In the genomic region with DNA sequence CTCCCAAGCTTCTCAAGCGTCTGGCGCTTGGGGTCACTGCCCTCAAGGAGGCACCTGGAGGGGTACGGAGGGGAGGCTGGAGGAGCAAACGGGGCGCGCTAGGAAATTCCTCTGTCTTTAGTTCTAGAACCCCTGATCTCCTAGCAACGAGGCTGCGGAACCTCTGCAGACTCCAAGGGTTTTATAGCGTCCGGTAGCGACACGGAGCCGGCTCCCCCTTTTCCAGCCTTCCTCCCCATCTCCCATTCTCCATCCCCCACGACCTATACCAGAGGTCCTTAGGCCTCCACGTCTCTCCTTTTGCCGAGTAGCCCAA, we compare ENCODE assay signal across 8 cellular contexts. TPM values are rescaled to one million over a fixed set of nuclear protein-coding genes. Genes with fewer than 3 reads are reported as not detected.
DNase-seq lines count a peak whose midpoint lies in the region; ATAC-seq and TF ChIP-seq lines count a peak whose summit lies in the region.

No MANE protein-coding gene starts in this region.

- TF ChIP-seq CTCF in hepatocyte (IDR thresholded peaks at IDR 0.05; ENCODE audit: poor library complexity) (no peak), stomach (IDR thresholded peaks at IDR 0.05) (no peak)

- no peaks in the 10 kb centered on the region for H4K20me1 ChIP-seq in hepatocyte (ENCODE audit: insufficient read depth, poor library complexity, severe bottlenecking)

- no peaks in the 10 kb centered on the region for H3K9me3 Mint-ChIP-seq in T-helper 1 cell treated with Interleukin-12 subunit alpha and Interleukin-12 subunit beta and Interleukin-4 antibody, amounts not matched to agents 30 μg/mL and 1 μg/mL, for 36 hours
- no peaks in the 10 kb centered on the region for H3K9me3 Mint-ChIP-seq in activated T-helper 1 cell treated with anti-CD3 and anti-CD28 coated beads, Interleukin-12 subunit alpha, Interleukin-12 subunit beta, Interleukin-2, Interleukin-4 antibody, amounts not matched to agents 30 ng/mL and 10 ng/mL and 1 ng/mL, durations not matched to agents 14 hours and 24 hours and 36 hours

- H3K4me3 ChIP-seq in hepatocyte (no peak overlapping the region), stomach (peak overlapping the region; percentile 94 to 99 (median 98))

- H3K27me3 ChIP-seq in hepatocyte, result no peaks in the 10 kb centered on the region
- no peaks in the 10 kb centered on the region for H3K27me3 ChIP-seq in stomach

- no peak overlapping the region for H2AFZ ChIP-seq in hepatocyte

- ATAC-seq in GM18505 (IDR thresholded peaks at IDR 0.05; ENCODE audit: unreplicated experiment), result no peak

- H3K9me3 ChIP-seq in hepatocyte (ENCODE audit: low read depth) (no peaks in the 10 kb centered on the region), stomach (no peaks in the 10 kb centered on the region)

- H3K36me3 ChIP-seq in hepatocyte (replicated peaks; ENCODE audit: insufficient read depth, low read depth) (no peaks in the 10 kb centered on the region), stomach (peaks cover 20 to 28% (median 26%) of the 10 kb centered on the region in 4 donors)

- TF ChIP-seq POLR2A in stomach (IDR thresholded peaks at IDR 0.05) (no peak), GM18505 (IDR thresholded peaks at IDR 0.05; ENCODE audit: borderline replicate concordance, extremely low read depth, insufficient read depth, insufficient read length) (no peak)

- H3K4me1 ChIP-seq in hepatocyte (ENCODE audit: insufficient read depth) (peaks cover 15% of the 10 kb centered on the region), stomach (peaks cover 15 to 42% (median 34%) of the 10 kb centered on the region in 4 donors)

- no peak overlapping the region for H3K27ac ChIP-seq in hepatocyte
- H3K27ac ChIP-seq in stomach, result peak overlapping the region; percentile 85 to 96 (median 92)

- H3K4me2 ChIP-seq in hepatocyte, result peak overlapping the region; percentile 63

- H3K9me2 ChIP-seq in hepatocyte (replicated peaks; ENCODE audit: insufficient read depth), result no peaks in the 10 kb centered on the region

- no peaks in the 10 kb centered on the region for H3K27me3 Mint-ChIP-seq in T-helper 1 cell treated with Interleukin-12 subunit alpha and Interleukin-12 subunit beta and Interleukin-4 antibody, amounts not matched to agents 30 μg/mL and 1 μg/mL, for 36 hours (ENCODE audit: low read depth)
- H3K27me3 Mint-ChIP-seq in activated T-helper 1 cell treated with anti-CD3 and anti-CD28 coated beads, Interleukin-12 subunit alpha, Interleukin-12 subunit beta, Interleukin-2, Interleukin-4 antibody, amounts not matched to agents 30 ng/mL and 10 ng/mL and 1 ng/mL, durations not matched to agents 14 hours and 24 hours and 36 hours (ENCODE audit: insufficient read depth), result no peaks in the 10 kb centered on the region

- H3K36me3 Mint-ChIP-seq in T-helper 1 cell treated with Interleukin-12 subunit alpha and Interleukin-12 subunit beta and Interleukin-4 antibody, amounts not matched to agents 30 μg/mL and 1 μg/mL, for 36 hours (ENCODE audit: low read depth), result peaks cover 16% of the 10 kb centered on the region
- H3K36me3 Mint-ChIP-seq in activated T-helper 1 cell treated with anti-CD3 and anti-CD28 coated beads, Interleukin-12 subunit alpha, Interleukin-12 subunit beta, Interleukin-2, Interleukin-4 antibody, amounts not matched to agents 30 ng/mL and 10 ng/mL and 1 ng/mL, durations not matched to agents 14 hours and 24 hours and 36 hours (ENCODE audit: low read depth), result peaks cover 15% of the 10 kb centered on the region

- TF ChIP-seq EP300 in stomach (IDR thresholded peaks at IDR 0.05), result no peak

- H3K27ac Mint-ChIP-seq in T-helper 1 cell treated with Interleukin-12 subunit alpha and Interleukin-12 subunit beta and Interleukin-4 antibody, amounts not matched to agents 30 μg/mL and 1 μg/mL, for 36 hours, result peak overlapping the region; percentile 98
- peak overlapping the region; percentile 100 for H3K27ac Mint-ChIP-seq in activated T-helper 1 cell treated with anti-CD3 and anti-CD28 coated beads, Interleukin-12 subunit alpha, Interleukin-12 subunit beta, Interleukin-2, Interleukin-4 antibody, amounts not matched to agents 30 ng/mL and 10 ng/mL and 1 ng/mL, durations not matched to agents 14 hours and 24 hours and 36 hours

- DNase-seq in T-helper 1 cell (no peak), hepatocyte (ENCODE audit: low spot score) (no peak), stomach (no peak), glomerular visceral epithelial cell (ENCODE audit: extremely low spot score) (no peak), Ammon's horn (ENCODE audit: low spot score) (no peak)
- DNase-seq in activated T-helper 1 cell treated with anti-CD3 and anti-CD28 coated beads, Interleukin-12 subunit alpha, Interleukin-12 subunit beta, Interleukin-2, Interleukin-4 antibody, amounts not matched to agents 30 ng/mL and 10 ng/mL and 1 ng/mL, durations not matched to agents 14 hours and 24 hours and 36 hours (ENCODE audit: low spot score), result no peak

- 39% methylated on average over 16 of the region's 16 CpGs for WGBS in hepatocyte (ENCODE audit: low lambda C conversion rate, missing lambda C conversion rate)
- WGBS in stomach, 5 donors, result 33 to 52% (median 36%) methylated on average over 11 to 16 of the region's 16 CpGs

- peaks cover 12% of the 10 kb centered on the region for H3K4me1 Mint-ChIP-seq in T-helper 1 cell treated with Interleukin-12 subunit alpha and Interleukin-12 subunit beta and Interleukin-4 antibody, amounts not matched to agents 30 μg/mL and 1 μg/mL, for 36 hours (ENCODE audit: low read depth)
- peaks cover 24% of the 10 kb centered on the region for H3K4me1 Mint-ChIP-seq in activated T-helper 1 cell treated with anti-CD3 and anti-CD28 coated beads, Interleukin-12 subunit alpha, Interleukin-12 subunit beta, Interleukin-2, Interleukin-4 antibody, amounts not matched to agents 30 ng/mL and 10 ng/mL and 1 ng/mL, durations not matched to agents 14 hours and 24 hours and 36 hours (ENCODE audit: low read depth)

- intact Hi-C loops in activated T-helper 1 cell treated with anti-CD3 and anti-CD28 coated beads, Interleukin-12 subunit alpha, Interleukin-12 subunit beta, Interleukin-2, Interleukin-4 antibody, amounts not matched to agents 30 ng/mL and 10 ng/mL and 1 ng/mL, durations not matched to agents 14 hours and 24 hours and 36 hours (cut with micrococcal nuclease), result loop anchor here (1.0 to 10.0 kb wide), 17 partner anchors 14 to 1209 kb away; a partner anchor contains a TSS
- intact Hi-C loops in stomach (cut with DNase I; ENCODE audit: low total_unique reads), result loop anchor here (10.0 kb wide), 1 partner anchor 161 kb away; a partner anchor contains a TSS

- peak overlapping the region; percentile 78 for H3K4me3 Mint-ChIP-seq in T-helper 1 cell treated with Interleukin-12 subunit alpha and Interleukin-12 subunit beta and Interleukin-4 antibody, amounts not matched to agents 30 μg/mL and 1 μg/mL, for 36 hours
- peak overlapping the region; percentile 81 for H3K4me3 Mint-ChIP-seq in activated T-helper 1 cell treated with anti-CD3 and anti-CD28 coated beads, Interleukin-12 subunit alpha, Interleukin-12 subunit beta, Interleukin-2, Interleukin-4 antibody, amounts not matched to agents 30 ng/mL and 10 ng/mL and 1 ng/mL, durations not matched to agents 14 hours and 24 hours and 36 hours

- H3K79me2 ChIP-seq in hepatocyte, result peaks cover 21% of the 10 kb centered on the region

RNA-seq across cellular contexts. Expression of a gene that starts 0.6 kb away (rescaled TPM):
- total RNA-seq in activated T-helper 1 cell treated with anti-CD3 and anti-CD28 coated beads, Interleukin-12 subunit alpha, Interleukin-12 subunit beta, Interleukin-2, Interleukin-4 antibody, amounts not matched to agents 30 ng/mL and 10 ng/mL and 1 ng/mL, durations not matched to agents 14 hours and 24 hours and 36 hours, result 83.7 and 85.5 TPM in 2 replicates
- total RNA-seq in hepatocyte (94.1 and 97.1 TPM in 2 replicates), stomach (10 to 100 TPM in 4 of 5 donors, 1 to 10 TPM in 1; 2.3 to 91.5 (median 54.5) TPM)
- polyA plus RNA-seq in hepatocyte (143 and 147 TPM in 2 replicates), stomach (10 to 100 TPM; 51.6 to 72.6 (median 53.9) TPM)

RNA-seq across cellular contexts. Expression of a gene that starts 35.7 kb away (rescaled TPM):
- total RNA-seq in activated T-helper 1 cell treated with anti-CD3 and anti-CD28 coated beads, Interleukin-12 subunit alpha, Interleukin-12 subunit beta, Interleukin-2, Interleukin-4 antibody, amounts not matched to agents 30 ng/mL and 10 ng/mL and 1 ng/mL, durations not matched to agents 14 hours and 24 hours and 36 hours, result 0.16 and 0.32 TPM in 2 replicates
- total RNA-seq in hepatocyte (18.0 and 36.1 TPM in 2 replicates), stomach (10 to 100 TPM in 2 of 5 donors, 1 to 10 TPM in 2, not detected in 1; 6.2 to 31.4 (median 12.0) TPM)
- polyA plus RNA-seq in hepatocyte (39.9 and 45.8 TPM in 2 replicates), stomach (1 to 10 TPM; 1.5 to 7.7 (median 7.6) TPM)

RNA-seq across cellular contexts. Expression of a gene that starts 36.7 kb away (rescaled TPM):
- 4.2 and 4.7 TPM in 2 replicates for total RNA-seq in activated T-helper 1 cell treated with anti-CD3 and anti-CD28 coated beads, Interleukin-12 subunit alpha, Interleukin-12 subunit beta, Interleukin-2, Interleukin-4 antibody, amounts not matched to agents 30 ng/mL and 10 ng/mL and 1 ng/mL, durations not matched to agents 14 hours and 24 hours and 36 hours
- 12.6 and 18.6 TPM in 2 replicates for total RNA-seq in hepatocyte
- polyA plus RNA-seq in hepatocyte, result 35.5 and 40.0 TPM in 2 replicates
- total RNA-seq in stomach, result 10 to 100 TPM in 1 of 5 donors, 1 to 10 TPM in 2, not detected in 2; 4.5 to 11.0 (median 8.4) TPM
- 10 to 100 TPM; 11.6 to 29.8 (median 15.7) TPM for polyA plus RNA-seq in stomach

RNA-seq across cellular contexts. Expression of a gene that starts 43.4 kb away (rescaled TPM):
- total RNA-seq in activated T-helper 1 cell treated with anti-CD3 and anti-CD28 coated beads, Interleukin-12 subunit alpha, Interleukin-12 subunit beta, Interleukin-2, Interleukin-4 antibody, amounts not matched to agents 30 ng/mL and 10 ng/mL and 1 ng/mL, durations not matched to agents 14 hours and 24 hours and 36 hours, result 117 and 124 TPM in 2 replicates
- total RNA-seq in hepatocyte (80.0 and 121 TPM in 2 replicates), stomach (100 to 1,000 TPM in 4 of 5 donors, 10 to 100 TPM in 1; 92.2 to 453 (median 154) TPM)
- polyA plus RNA-seq in hepatocyte (140 and 146 TPM in 2 replicates), stomach (100 to 1,000 TPM; 101 to 122 (median 116) TPM)

RNA-seq across cellular contexts. Expression of a gene that starts 47.7 kb away (rescaled TPM):
- total RNA-seq in activated T-helper 1 cell treated with anti-CD3 and anti-CD28 coated beads, Interleukin-12 subunit alpha, Interleukin-12 subunit beta, Interleukin-2, Interleukin-4 antibody, amounts not matched to agents 30 ng/mL and 10 ng/mL and 1 ng/mL, durations not matched to agents 14 hours and 24 hours and 36 hours, result 29.2 and 30.8 TPM in 2 replicates
- total RNA-seq in hepatocyte (31.6 and 39.3 TPM in 2 replicates), stomach (100 to 1,000 TPM in 1 of 5 donors, 10 to 100 TPM in 3, 1 to 10 TPM in 1; 7.1 to 124 (median 19.8) TPM)
- polyA plus RNA-seq in hepatocyte (48.5 and 53.4 TPM in 2 replicates), stomach (10 to 100 TPM; 24.0 to 31.6 (median 27.1) TPM)
